ENCODE assay signal across 1 cellular context in the genomic region with DNA sequence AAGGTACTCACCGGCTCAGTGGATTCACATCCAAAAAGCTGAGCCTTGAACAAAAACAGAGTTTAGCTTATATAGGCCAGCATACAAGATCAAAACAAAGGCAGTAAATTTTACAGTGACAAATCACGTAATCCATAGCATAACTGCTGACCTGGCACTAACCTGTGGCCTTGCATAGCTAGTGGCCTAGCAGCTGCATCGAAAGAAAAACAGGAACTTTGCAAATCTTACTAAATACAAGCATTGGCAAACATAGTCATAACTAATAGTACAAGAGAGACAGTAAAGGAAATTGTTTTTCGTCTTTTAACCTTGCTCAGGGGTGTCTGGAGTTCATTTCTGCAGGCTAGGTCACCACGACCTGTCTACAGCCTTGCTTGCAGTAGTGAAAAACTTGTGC.
TF ChIP-seq lines count a peak whose summit lies in the region.

No MANE protein-coding gene starts in this region.

TF ChIP-seq in endothelial cell of umbilical vein, 7 proteins besides CTCF, POLR2A, EP300 and RAD21 (continued from another document):
- TF ChIP-seq, protein P1, sequence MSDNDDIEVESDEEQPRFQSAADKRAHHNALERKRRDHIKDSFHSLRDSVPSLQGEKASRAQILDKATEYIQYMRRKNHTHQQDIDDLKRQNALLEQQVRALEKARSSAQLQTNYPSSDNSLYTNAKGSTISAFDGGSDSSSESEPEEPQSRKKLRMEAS (IDR thresholded peaks at IDR 0.05; ENCODE audit: insufficient read depth, insufficient read length), result no peak
- TF ChIP-seq POLR2AphosphoS5 (IDR thresholded peaks at IDR 0.05; ENCODE audit: insufficient read depth, low read depth, low read length) (no peak), EZH2 (IDR thresholded peaks at IDR 0.05; ENCODE audit: borderline replicate concordance, low read depth, low read length, severe bottlenecking) (no peak), JUN (IDR thresholded peaks at IDR 0.05; ENCODE audit: borderline replicate concordance, insufficient read depth, insufficient read length, low read depth) (no peak), GATA2 (IDR thresholded peaks at IDR 0.05; ENCODE audit: insufficient read depth, insufficient read length, low read depth, low read length) (no peak), MYC (IDR thresholded peaks at IDR 0.05; ENCODE audit: low read depth, low read length) (no peak)
